Comparison of ENCODE assay signal across 1 cellular context in genomic region chr16:85381738-85382592, GRCh38.
TF ChIP-seq lines count a peak whose summit lies in the region.

No MANE protein-coding gene starts in this region.

TF ChIP-seq in K562, 482 proteins besides CTCF, POLR2A, EP300 and RAD21 (continued from another document and continues in another):
- TF ChIP-seq, protein P1, sequence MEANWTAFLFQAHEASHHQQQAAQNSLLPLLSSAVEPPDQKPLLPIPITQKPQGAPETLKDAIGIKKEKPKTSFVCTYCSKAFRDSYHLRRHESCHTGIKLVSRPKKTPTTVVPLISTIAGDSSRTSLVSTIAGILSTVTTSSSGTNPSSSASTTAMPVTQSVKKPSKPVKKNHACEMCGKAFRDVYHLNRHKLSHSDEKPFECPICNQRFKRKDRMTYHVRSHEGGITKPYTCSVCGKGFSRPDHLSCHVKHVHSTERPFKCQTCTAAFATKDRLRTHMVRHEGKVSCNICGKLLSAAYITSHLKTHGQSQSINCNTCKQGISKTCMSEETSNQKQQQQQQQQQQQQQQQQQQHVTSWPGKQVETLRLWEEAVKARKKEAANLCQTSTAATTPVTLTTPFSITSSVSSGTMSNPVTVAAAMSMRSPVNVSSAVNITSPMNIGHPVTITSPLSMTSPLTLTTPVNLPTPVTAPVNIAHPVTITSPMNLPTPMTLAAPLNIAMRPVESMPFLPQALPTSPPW (CRISPR knock-in tag; IDR thresholded peaks at IDR 0.05), result peak; percentile 95
- TF ChIP-seq OTX1 (CRISPR knock-in tag; IDR thresholded peaks at IDR 0.05) (0 out of 2 replicates have a peak, but pooled peaks have one; percentile 54), NCOA1 (IDR thresholded peaks at IDR 0.05; ENCODE audit: low read depth) (peak; percentile 96), ZNF668 (CRISPR knock-in tag; IDR thresholded peaks at IDR 0.05) (no peak), ZNF12 (CRISPR knock-in tag; IDR thresholded peaks at IDR 0.05) (no peak), GTF2A2 (tag; IDR thresholded peaks at IDR 0.05) (no peak), PHF21A (IDR thresholded peaks at IDR 0.05; ENCODE audit: borderline replicate concordance, low read depth) (peak; percentile 97), MAZ (CRISPR knock-in tag; conservative IDR thresholded peaks at IDR 0.05 in 1 of 2, IDR thresholded peaks at IDR 0.05 in 1 of 2) (peak; percentile 96 to 98), TARDBP (IDR thresholded peaks at IDR 0.05) (peak; percentile 94), ZNF431 (CRISPR knock-in tag; IDR thresholded peaks at IDR 0.05) (no peak; the same call in 1 of the 2 replicates), AFF4 (CRISPR knock-in tag; IDR thresholded peaks at IDR 0.05) (peak; percentile 98), ZNF398 (CRISPR knock-in tag; IDR thresholded peaks at IDR 0.05) (no peak), TFAM (CRISPR knock-in tag; conservative IDR thresholded peaks at IDR 0.05) (no peak), TBL1XR1 (IDR thresholded peaks at IDR 0.05; ENCODE audit: low read length in 2 of 2) (peak; percentile 99 to 100), MCM3 (IDR thresholded peaks at IDR 0.05) (no peak), ZC3H4 (CRISPR knock-in tag; IDR thresholded peaks at IDR 0.05; ENCODE audit: borderline replicate concordance) (no peak), PHTF2 (CRISPR knock-in tag; IDR thresholded peaks at IDR 0.05) (no peak), ZBTB40 (IDR thresholded peaks at IDR 0.05) (peak; percentile 36; the same call in 1 of the 2 replicates), ZBTB40 (CRISPR knock-in tag; IDR thresholded peaks at IDR 0.05) (no peak), HDAC2 (IDR thresholded peaks at IDR 0.05) (peak; percentile 98), MBD1 (CRISPR knock-in tag; IDR thresholded peaks at IDR 0.05) (no peak), THRAP3 (IDR thresholded peaks at IDR 0.05; ENCODE audit: borderline replicate concordance) (no peak), ELK1 (CRISPR knock-in tag; IDR thresholded peaks at IDR 0.05) (no peak), MIER1 (IDR thresholded peaks at IDR 0.05; ENCODE audit: low read depth) (no peak; the same call in none of the 2 replicates), HMBOX1 (IDR thresholded peaks at IDR 0.05) (peak; percentile 86; the same call in 1 of the 2 replicates), SRSF1 (IDR thresholded peaks at IDR 0.05; ENCODE audit: low read depth, low read length) (no peak), IRF2 (CRISPR knock-in tag; IDR thresholded peaks at IDR 0.05) (no peak), ZNF224 (CRISPR knock-in tag; IDR thresholded peaks at IDR 0.05) (no peak), ARNT (IDR thresholded peaks at IDR 0.05) (peak; percentile 97 to 98), SNRNP70 (optimal IDR thresholded peaks at IDR 0.05; ENCODE audit: low read depth, low read length) (no peak)
- TF ChIP-seq, protein P2, sequence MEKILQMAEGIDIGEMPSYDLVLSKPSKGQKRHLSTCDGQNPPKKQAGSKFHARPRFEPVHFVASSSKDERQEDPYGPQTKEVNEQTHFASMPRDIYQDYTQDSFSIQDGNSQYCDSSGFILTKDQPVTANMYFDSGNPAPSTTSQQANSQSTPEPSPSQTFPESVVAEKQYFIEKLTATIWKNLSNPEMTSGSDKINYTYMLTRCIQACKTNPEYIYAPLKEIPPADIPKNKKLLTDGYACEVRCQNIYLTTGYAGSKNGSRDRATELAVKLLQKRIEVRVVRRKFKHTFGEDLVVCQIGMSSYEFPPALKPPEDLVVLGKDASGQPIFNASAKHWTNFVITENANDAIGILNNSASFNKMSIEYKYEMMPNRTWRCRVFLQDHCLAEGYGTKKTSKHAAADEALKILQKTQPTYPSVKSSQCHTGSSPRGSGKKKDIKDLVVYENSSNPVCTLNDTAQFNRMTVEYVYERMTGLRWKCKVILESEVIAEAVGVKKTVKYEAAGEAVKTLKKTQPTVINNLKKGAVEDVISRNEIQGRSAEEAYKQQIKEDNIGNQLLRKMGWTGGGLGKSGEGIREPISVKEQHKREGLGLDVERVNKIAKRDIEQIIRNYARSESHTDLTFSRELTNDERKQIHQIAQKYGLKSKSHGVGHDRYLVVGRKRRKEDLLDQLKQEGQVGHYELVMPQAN (IDR thresholded peaks at IDR 0.05; ENCODE audit: borderline replicate concordance), result no peak
- TF ChIP-seq, protein P3, sequence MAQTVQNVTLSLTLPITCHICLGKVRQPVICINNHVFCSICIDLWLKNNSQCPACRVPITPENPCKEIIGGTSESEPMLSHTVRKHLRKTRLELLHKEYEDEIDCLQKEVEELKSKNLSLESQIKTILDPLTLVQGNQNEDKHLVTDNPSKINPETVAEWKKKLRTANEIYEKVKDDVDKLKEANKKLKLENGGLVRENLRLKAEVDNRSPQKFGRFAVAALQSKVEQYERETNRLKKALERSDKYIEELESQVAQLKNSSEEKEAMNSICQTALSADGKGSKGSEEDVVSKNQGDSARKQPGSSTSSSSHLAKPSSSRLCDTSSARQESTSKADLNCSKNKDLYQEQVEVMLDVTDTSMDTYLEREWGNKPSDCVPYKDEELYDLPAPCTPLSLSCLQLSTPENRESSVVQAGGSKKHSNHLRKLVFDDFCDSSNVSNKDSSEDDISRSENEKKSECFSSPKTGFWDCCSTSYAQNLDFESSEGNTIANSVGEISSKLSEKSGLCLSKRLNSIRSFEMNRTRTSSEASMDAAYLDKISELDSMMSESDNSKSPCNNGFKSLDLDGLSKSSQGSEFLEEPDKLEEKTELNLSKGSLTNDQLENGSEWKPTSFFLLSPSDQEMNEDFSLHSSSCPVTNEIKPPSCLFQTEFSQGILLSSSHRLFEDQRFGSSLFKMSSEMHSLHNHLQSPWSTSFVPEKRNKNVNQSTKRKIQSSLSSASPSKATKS (CRISPR knock-in tag; IDR thresholded peaks at IDR 0.05), result no peak
